Comparison of ENCODE assay signal across 19 cellular contexts in the genomic region with DNA sequence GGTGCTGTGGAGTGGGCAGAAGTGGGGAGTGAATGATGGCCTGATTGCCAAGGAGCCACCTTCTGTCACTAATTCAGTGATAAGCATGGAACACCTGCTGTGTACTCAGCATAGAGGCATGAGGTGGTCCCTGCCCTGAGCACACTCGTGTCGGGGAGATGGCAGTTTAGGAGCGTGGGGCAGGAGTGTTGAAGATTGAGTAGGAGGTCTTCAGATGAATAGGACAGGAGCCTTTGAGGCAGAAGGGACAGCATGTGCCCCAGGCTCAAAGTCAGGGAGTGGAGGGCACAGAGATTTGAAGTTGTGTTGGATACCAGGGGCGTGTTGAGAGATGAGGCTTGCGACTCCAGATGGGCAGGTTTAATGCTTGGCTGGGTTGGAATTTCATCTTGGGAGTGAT. TPM values are rescaled to one million over a fixed set of nuclear protein-coding genes. Genes with fewer than 3 reads are reported as not detected.
DNase-seq lines count a peak whose midpoint lies in the region; FAIRE-seq and TF ChIP-seq lines count a peak whose summit lies in the region.
"Had no signal": no experiment of that assay in that cellular context is flagged by ENCODE, and none has a peak within 500 bp of the region (broad histone marks: within the 10 kb centered on the region; RNA-seq: fewer than 3 reads in every experiment).

No MANE protein-coding gene starts in this region.

- H3K4ac ChIP-seq in H1 (replicated peaks; ENCODE audit: insufficient read length, low read depth, low read length) (no peak overlapping the region), mesenchymal stem cell (ENCODE audit: low read depth in 1 of 2, low read length in 2 of 2) (no peak overlapping the region)

- no peak overlapping the region for H3K27ac Mint-ChIP-seq in activated CD4-positive, alpha-beta T cell treated with anti-CD3 and anti-CD28 coated beads, Interleukin-2, amount 10 ng/mL, durations not matched to agents 7 days and 5 days
- H3K27ac Mint-ChIP-seq: CD8-positive, alpha-beta memory T cell; H9; IgD-negative memory B cell had no signal

- H3K56ac ChIP-seq in H1 (replicated peaks; ENCODE audit: insufficient read length, low read depth, low read length), result no peak overlapping the region

- H3K18ac ChIP-seq in H1 (ENCODE audit: extremely low read depth, low read length) (no peak overlapping the region), mesenchymal stem cell (ENCODE audit: low read depth in 1 of 2, low read length in 2 of 2) (no peak overlapping the region)

- no peaks in the 10 kb centered on the region for H3K36me3 Mint-ChIP-seq in activated CD4-positive, alpha-beta T cell treated with anti-CD3 and anti-CD28 coated beads, Interleukin-2, amount 10 ng/mL, durations not matched to agents 7 days and 5 days (ENCODE audit: low read depth)
- H3K36me3 Mint-ChIP-seq: CD8-positive, alpha-beta memory T cell; IgD-negative memory B cell had no signal

- H4K91ac ChIP-seq in H1 (replicated peaks; ENCODE audit: insufficient read length, low read length) (no peak overlapping the region), mesenchymal stem cell (ENCODE audit: low read length) (peak overlapping the region; percentile 70)

- H3K4me2 ChIP-seq in H1 (ENCODE audit: insufficient read depth in 1 of 2, low read depth in 2 of 2, low read length in 2 of 2) (no peak overlapping the region), mesenchymal stem cell (ENCODE audit: low read length, poor library complexity, severe bottlenecking) (no peak overlapping the region)
- H3K4me2 ChIP-seq: BLaER1 treated with 17β-estradiol and CSF1 and Interleukin-3, amounts not matched to agents 10 nM and 100 nM had no signal

- no peak overlapping the region for H2AK5ac ChIP-seq in H1 (ENCODE audit: low read depth, low read length)
- H2AK5ac ChIP-seq in mesenchymal stem cell (ENCODE audit: low read length, severe bottlenecking), result no peak overlapping the region

- H2BK12ac ChIP-seq in H1 (ENCODE audit: low read depth, low read length) (peak overlapping the region; percentile 52; the same call in 1 of the 2 replicates), mesenchymal stem cell (ENCODE audit: low read length in 2 of 2) (no peak overlapping the region)

- no peak overlapping the region for H4K8ac ChIP-seq in H1 (ENCODE audit: extremely low read depth, insufficient read depth, low read length)
- H4K8ac ChIP-seq in mesenchymal stem cell (ENCODE audit: low read length), result no peak overlapping the region

- TF ChIP-seq CTCF in HEK293 (tag by site-specific recombination; IDR thresholded peaks at IDR 0.05), result no peak
- no peak for TF ChIP-seq CTCF in H1 (IDR thresholded peaks at IDR 0.05; ENCODE audit: control extremely low read depth in 1 of 3, insufficient read depth in 1 of 3, low read depth in 1 of 3, low read length in 3 of 3)

- no peaks in the 10 kb centered on the region for H3K4me1 Mint-ChIP-seq in activated CD4-positive, alpha-beta T cell treated with anti-CD3 and anti-CD28 coated beads, Interleukin-2, amount 10 ng/mL, durations not matched to agents 7 days and 5 days
- H3K4me1 Mint-ChIP-seq: CD8-positive, alpha-beta memory T cell; IgD-negative memory B cell had no signal

- no peak for TF ChIP-seq POLR2A in H1 (IDR thresholded peaks at IDR 0.05; ENCODE audit: control extremely low read depth in 1 of 2, low read depth in 2 of 2, low read length in 2 of 2)

- H4K20me1 ChIP-seq in H1 (replicated peaks in 1 of 2; ENCODE audit: control insufficient read depth in 1 of 2, insufficient read depth in 2 of 2, low read length in 2 of 2), result peaks cover 2 to 11% of the 10 kb centered on the region in 2 experiments

- TF ChIP-seq EP300 in H1 (IDR thresholded peaks at IDR 0.05; ENCODE audit: borderline replicate concordance in 1 of 2, low read depth in 2 of 2, low read length in 2 of 2), result no peak

- no peaks in the 10 kb centered on the region for H3K27me3 Mint-ChIP-seq in activated CD4-positive, alpha-beta T cell treated with anti-CD3 and anti-CD28 coated beads, Interleukin-2, amount 10 ng/mL, durations not matched to agents 7 days and 5 days

- POLR2A ChIA-PET in HEK293 (lab: Yijun Ruan, JAX) (no interaction called here), H1 (lab: Charles Lee; ENCODE audit: partially characterized antibody) (no interaction called here)
- POLR2A ChIA-PET in activated CD4-positive, alpha-beta T cell treated with anti-CD3 and anti-CD28 coated beads, Interleukin-2, amount 10 ng/mL, durations not matched to agents 7 days and 5 days (lab: Charles Lee), result no interaction called here

- no peaks in the 10 kb centered on the region for H3K4me1 ChIP-seq in HEK293 (ENCODE audit: control insufficient read depth, insufficient read depth, low read length)
- peaks cover 0 to 4% (median 3%) of the 10 kb centered on the region in 4 experiments; a peak in 5 of 7 replicates for H3K4me1 ChIP-seq in H1 (replicated peaks in 1 of 4; ENCODE audit: control insufficient read depth in 3 of 4, insufficient read depth in 4 of 4, low read length in 3 of 4)
- H3K4me1 ChIP-seq in mesenchymal stem cell (ENCODE audit: control insufficient read depth, insufficient read depth, low read depth, low read length), result peaks cover 10% of the 10 kb centered on the region

- no peak overlapping the region for H4K5ac ChIP-seq in H1 (ENCODE audit: insufficient read length, low read depth, low read length)

- no peak overlapping the region for H3K4me3 Mint-ChIP-seq in activated CD4-positive, alpha-beta T cell treated with anti-CD3 and anti-CD28 coated beads, Interleukin-2, amount 10 ng/mL, durations not matched to agents 7 days and 5 days
- H3K4me3 Mint-ChIP-seq: CD8-positive, alpha-beta memory T cell; H9 had no signal

- no peak for TF ChIP-seq RAD21 in H1 (IDR thresholded peaks at IDR 0.05 in 1 of 2, conservative IDR thresholded peaks at IDR 0.05 in 1 of 2; ENCODE audit: low read depth in 2 of 2, low read length in 2 of 2)

- no peak overlapping the region for H3K27ac ChIP-seq in HEK293 (ENCODE audit: extremely low read depth, low read depth, low read length)
- no peak overlapping the region for H3K27ac ChIP-seq in H1 (ENCODE audit: low read depth, low read length)
- no peak overlapping the region for H3K27ac ChIP-seq in mesenchymal stem cell (ENCODE audit: low read length, poor library complexity, severe bottlenecking)
- H3K27ac ChIP-seq: BLaER1 treated with 17β-estradiol and CSF1 and Interleukin-3, amounts not matched to agents 10 nM and 100 nM had no signal

- H2BK5ac ChIP-seq in H1 (ENCODE audit: low read depth, low read length), result peak overlapping the region; percentile 38; the same call in 1 of the 2 replicates
- H2BK5ac ChIP-seq in mesenchymal stem cell (ENCODE audit: low read depth, low read length, poor library complexity, severe bottlenecking), result no peak overlapping the region

- H2BK15ac ChIP-seq in H1 (ENCODE audit: low read length), result no peak overlapping the region; the same call in 1 of the 2 replicates
- no peak overlapping the region for H2BK15ac ChIP-seq in mesenchymal stem cell (ENCODE audit: low read depth, poor library complexity, severe bottlenecking)

- no peaks in the 10 kb centered on the region; the same call in 1 of the 2 replicates for H3K23me2 ChIP-seq in H1 (ENCODE audit: low read depth, low read length)

- H3K14ac ChIP-seq in H1 (ENCODE audit: insufficient read length) (no peak overlapping the region), mesenchymal stem cell (ENCODE audit: low read length in 2 of 2) (no peak overlapping the region)

- H3K23ac ChIP-seq in H1 (ENCODE audit: insufficient read length), result no peak overlapping the region
- H3K23ac ChIP-seq in mesenchymal stem cell (ENCODE audit: low read length in 2 of 2), result no peak overlapping the region

- H2AFZ ChIP-seq in H1 (ENCODE audit: low read length) (no peak overlapping the region), mesenchymal stem cell (ENCODE audit: low read depth, low read length) (no peak overlapping the region)

- CTCF ChIA-PET in HEK293 (lab: Yijun Ruan, JAX) (no interaction called here), H1 (lab: Charles Lee; ENCODE audit: partially characterized antibody) (no interaction called here)
- CTCF ChIA-PET in activated CD4-positive, alpha-beta T cell treated with anti-CD3 and anti-CD28 coated beads, Interleukin-2, amount 10 ng/mL, durations not matched to agents 7 days and 5 days (lab: Charles Lee), result no interaction called here

- H2BK20ac ChIP-seq in H1 (ENCODE audit: low read length), result no peak overlapping the region

- no peaks in the 10 kb centered on the region for H3K9me3 ChIP-seq in HEK293 (ENCODE audit: control insufficient read depth, insufficient read depth, low read depth, low read length)
- H3K9me3 ChIP-seq in H1 (ENCODE audit: insufficient read depth in 2 of 2, low read depth in 1 of 2, low read length in 1 of 2), result peaks cover 0 to 2% of the 10 kb centered on the region in 2 experiments; a peak in 2 of 4 replicates
- peaks cover 22% of the 10 kb centered on the region for H3K9me3 ChIP-seq in mesenchymal stem cell (ENCODE audit: control insufficient read depth, low read length)

- peaks cover 3 to 55% of the 10 kb centered on the region in 2 experiments; a peak in 3 of 4 replicates for H3K79me2 ChIP-seq in H1 (ENCODE audit: control insufficient read depth in 1 of 2, insufficient read depth in 2 of 2, low read length in 2 of 2)

- H3K79me1 ChIP-seq in H1 (ENCODE audit: low read depth, low read length) (peaks cover 11% of the 10 kb centered on the region), mesenchymal stem cell (replicated peaks; ENCODE audit: low read length, poor library complexity, severe bottlenecking) (peaks cover 46% of the 10 kb centered on the region)

- H3K36me3 ChIP-seq in HEK293 (ENCODE audit: control insufficient read depth in 2 of 2, insufficient read depth in 1 of 2, low read length in 2 of 2) (no peaks in the 10 kb centered on the region), H1 (ENCODE audit: control insufficient read depth in 2 of 4, insufficient read depth in 4 of 4, low read length in 3 of 4) (no peaks in the 10 kb centered on the region), mesenchymal stem cell (ENCODE audit: control insufficient read depth in 1 of 2, insufficient read depth in 2 of 2, low read depth in 1 of 2, low read length in 2 of 2) (peaks cover 0 to 10% of the 10 kb centered on the region in 2 experiments)

- H3K9ac ChIP-seq in H1 (replicated peaks in 1 of 4; ENCODE audit: extremely low read depth in 1 of 4, low read depth in 3 of 4, low read length in 3 of 4) (no peak overlapping the region), mesenchymal stem cell (ENCODE audit: low read length) (no peak overlapping the region)
- H3K9ac ChIP-seq: BLaER1 treated with 17β-estradiol and CSF1 and Interleukin-3, amounts not matched to agents 10 nM and 100 nM had no signal

- no peaks in the 10 kb centered on the region for H3K27me3 ChIP-seq in H1 (replicated peaks in 1 of 4; ENCODE audit: control insufficient read depth in 3 of 4, extremely low read depth in 1 of 4, insufficient read depth in 3 of 4, low read length in 3 of 4)
- H3K27me3 ChIP-seq in mesenchymal stem cell (ENCODE audit: control insufficient read depth in 1 of 2, insufficient read depth in 1 of 2, low read length in 2 of 2), result no peaks in the 10 kb centered on the region
- H3K27me3 ChIP-seq: BLaER1 treated with 17β-estradiol and CSF1 and Interleukin-3, amounts not matched to agents 10 nM and 100 nM had no signal

- H3K9me3 Mint-ChIP-seq in activated CD4-positive, alpha-beta T cell treated with anti-CD3 and anti-CD28 coated beads, Interleukin-2, amount 10 ng/mL, durations not matched to agents 7 days and 5 days, result no peaks in the 10 kb centered on the region

- DNase-seq in NCI-H524 treated with DMSO at 0.1 percent for 48 hours (lab: John Stamatoyannopoulos, UW), result peak; percentile 80
- peak in 1 of 2 experiments; percentile 19 for DNase-seq in H1 (ENCODE audit: low read depth in 1 of 2, low spot score in 2 of 2)
- no peak for DNase-seq in mesenchymal stem cell
- DNase-seq in activated CD4-positive, alpha-beta T cell treated with anti-CD3 and anti-CD28 coated beads, Interleukin-2, amount 10 ng/mL, durations not matched to agents 7 days and 5 days, result no peak
- no peak for DNase-seq in cerebellar cortex (ENCODE audit: low spot score)
- DNase-seq in RCC 7860 (ENCODE audit: low spot score), result no peak
- no peak for DNase-seq in NCI-H2081 (lab: John Stamatoyannopoulos, UW)
- DNase-seq: CD8-positive, alpha-beta memory T cell; DMS79 treated with DMSO at 0.1 percent for 48 hours; H9; Karpas-422; NCI-H1436; NCI-H2029; NCI-H774 had no signal

- H3K4me3 ChIP-seq in HEK293 (ENCODE audit: low read depth, low read length) (no peak overlapping the region), H1 (ENCODE audit: extremely low read depth in 1 of 4, insufficient read depth in 2 of 4, low read depth in 3 of 4, low read length in 4 of 4) (no peak overlapping the region), mesenchymal stem cell (ENCODE audit: insufficient read depth in 1 of 2, low read depth in 1 of 2, low read length in 2 of 2) (no peak overlapping the region)
- H3K4me3 ChIP-seq: BLaER1 treated with 17β-estradiol and CSF1 and Interleukin-3, amounts not matched to agents 10 nM and 100 nM had no signal

- FAIRE-seq in H1 (lab: Jason Lieb, UNC), result no peak
- FAIRE-seq in RCC 7860 (lab: Jason Lieb, UNC), result no peak
- FAIRE-seq: D721Med, HTR-8/SVneo had no signal

- H2BK120ac ChIP-seq in H1 (replicated peaks; ENCODE audit: low read depth, low read length) (no peak overlapping the region), mesenchymal stem cell (ENCODE audit: low read depth, low read length) (no peak overlapping the region)

- WGBS in H1 (ENCODE audit: extremely low coverage in 1 of 2, insufficient coverage in 1 of 2, insufficient read length in 1 of 2, insufficient replicate concordance in 2 of 2, low coverage in 1 of 2, low lambda C conversion rate in 2 of 2, missing lambda C conversion rate in 1 of 2), 2 experiments, result 88% methylated on average over 5 of the region's 5 CpGs; no CpG with 5 or more reads in 1 of the 2 experiments
- WGBS in mesenchymal stem cell, result 94% methylated on average over 5 of the region's 5 CpGs

RNA-seq across cellular contexts. Expression of a gene that starts 55.0 kb away (rescaled TPM):
- total RNA-seq in H1 (2021; fragmentation: NEBNext Ultra II Directional; extraction: Animal tissue kit (Norgen Biotek cat#: 25700)), result 28.5 and 31.4 TPM in 2 replicates
- polyA plus RNA-seq in H1 (2011; rRNA removed), result 9.6 and 11.2 TPM in 2 replicates
- 7.3 TPM for polyA plus RNA-seq in H1 (2011; cell fraction: cytosol; rRNA removed)
- polyA plus RNA-seq in H1 (2011; cell fraction: nucleus; rRNA removed), result 27.9 TPM
- polyA plus RNA-seq in H1 (2012, experiment 1 of 2), result 12.4 to 15.7 TPM (median 14.4 TPM) in 4 replicates
- 5.8 TPM for polyA plus RNA-seq in H1 (2012, experiment 2 of 2)
- 17.0 TPM for polyA plus RNA-seq in H1 (2013, experiment 1 of 2)
- 16.1 TPM for polyA plus RNA-seq in H1 (2013, experiment 2 of 2)
- 15.2 and 17.9 TPM in 2 replicates for polyA minus RNA-seq in H1 (2011; rRNA and poly(A)+ RNA removed)
- 10.3 TPM for polyA minus RNA-seq in H1 (2011; cell fraction: cytosol; rRNA and poly(A)+ RNA removed)
- polyA minus RNA-seq in H1 (2011; cell fraction: nucleus; rRNA and poly(A)+ RNA removed), result 21.1 TPM
- polyA plus RNA-seq in mesenchymal stem cell (2013, experiment 1 of 2), result 19.0 TPM
- polyA plus RNA-seq in mesenchymal stem cell (2013, experiment 2 of 2), result 18.9 TPM
- total RNA-seq in activated CD4-positive, alpha-beta T cell treated with anti-CD3 and anti-CD28 coated beads, Interleukin-2, amount 10 ng/mL, durations not matched to agents 7 days and 5 days, result under 1 TPM; 0.21 to 0.27 TPM

Comparison
In these comparisons a context has a peak if more than half of its experiments do, and no peak if none do; other contexts are left out.
1. RNA of a gene that starts 55.0 kb away (total RNA-seq): 28.5 to 31.4 TPM in H1; 0.21 to 0.27 TPM in activated CD4-positive, alpha-beta T cell treated with anti-CD3 and anti-CD28 coated beads, Interleukin-2, amount 10 ng/mL, durations not matched to agents 7 days and 5 days; every median in the first group is over 10 times any median in the second.